ENCODE assay signal across 24 cellular contexts in genomic region chr5:67265951-67266350, GRCh38.
"Had no signal": no experiment of that assay in that cellular context is flagged by ENCODE, and none has a peak within 500 bp of the region (broad histone marks: within the 10 kb centered on the region; RNA-seq: fewer than 3 reads in every experiment).

No MANE protein-coding gene starts in this region.

- H3K36me3 Mint-ChIP-seq: activated naive CD8-positive, alpha-beta T cell treated with anti-CD3 and anti-CD28 coated beads for 36 hours; brain; naive thymus-derived CD8-positive, alpha-beta T cell had no signal

- H3K27ac Mint-ChIP-seq: activated naive CD4-positive, alpha-beta T cell treated with anti-CD3 and anti-CD28 coated beads for 36 hours; activated naive CD8-positive, alpha-beta T cell treated with anti-CD3 and anti-CD28 coated beads for 36 hours; naive thymus-derived CD8-positive, alpha-beta T cell; neural progenitor cell had no signal

- H3K9me3 ChIP-seq: adrenal gland, ascending aorta had no signal

- H3K9ac ChIP-seq: neural progenitor cell had no signal

- H3K4me2 ChIP-seq: neural progenitor cell had no signal

- H3K9me3 Mint-ChIP-seq: activated naive CD8-positive, alpha-beta T cell treated with anti-CD3 and anti-CD28 coated beads for 36 hours had no signal

- DNase-seq: activated CD4-positive, alpha-beta T cell treated with anti-CD3 and anti-CD28 coated beads for 4 hours; activated CD4-positive, alpha-beta T cell treated with anti-CD3 and anti-CD28 coated beads, Interleukin-2, amount 50 U/mL, for 4 hours; activated CD4-positive, CD25-positive, alpha-beta regulatory T cell; activated CD8-positive, alpha-beta memory T cell treated with anti-CD3 and anti-CD28 coated beads for 24 hours; activated effector memory CD4-positive, alpha-beta T cell treated with anti-CD3 and anti-CD28 coated beads, Interleukin-2, amount 50 U/mL, for 16 hours; activated naive CD4-positive, alpha-beta T cell treated with anti-CD3 and anti-CD28 coated beads for 36 hours; activated naive CD8-positive, alpha-beta T cell treated with anti-CD3 and anti-CD28 coated beads for 36 hours; cortex of kidney; foreskin melanocyte; hippocampal formation; kidney; left colon; midbrain; naive thymus-derived CD8-positive, alpha-beta T cell; occipital lobe; posterior cingulate gyrus; right cardiac atrium; spleen; stimulated activated naive CD4-positive, alpha-beta T cell had no signal

- H3K36me3 ChIP-seq: adrenal gland, ascending aorta, neural progenitor cell, spleen had no signal

- H3K4me3 Mint-ChIP-seq: activated naive CD4-positive, alpha-beta T cell treated with anti-CD3 and anti-CD28 coated beads for 36 hours; activated naive CD8-positive, alpha-beta T cell treated with anti-CD3 and anti-CD28 coated beads for 36 hours; brain; naive thymus-derived CD8-positive, alpha-beta T cell; neural progenitor cell had no signal

- H3K27me3 Mint-ChIP-seq: activated naive CD8-positive, alpha-beta T cell treated with anti-CD3 and anti-CD28 coated beads for 36 hours; brain; naive thymus-derived CD8-positive, alpha-beta T cell had no signal

- H3K27me3 ChIP-seq: adrenal gland, ascending aorta, neural progenitor cell, spleen had no signal

- H3K4me1 Mint-ChIP-seq: activated naive CD8-positive, alpha-beta T cell treated with anti-CD3 and anti-CD28 coated beads for 36 hours; naive thymus-derived CD8-positive, alpha-beta T cell had no signal

- H3K27ac ChIP-seq: neural progenitor cell had no signal

- ATAC-seq: esophagus mucosa; left colon; naive thymus-derived CD8-positive, alpha-beta T cell; right cardiac atrium had no signal

- H3K4me3 ChIP-seq: adrenal gland, ascending aorta, neural progenitor cell, spleen had no signal

- H2AFZ ChIP-seq: neural progenitor cell had no signal
